27 cellular contexts compared by ENCODE assay signal in the genomic region with DNA sequence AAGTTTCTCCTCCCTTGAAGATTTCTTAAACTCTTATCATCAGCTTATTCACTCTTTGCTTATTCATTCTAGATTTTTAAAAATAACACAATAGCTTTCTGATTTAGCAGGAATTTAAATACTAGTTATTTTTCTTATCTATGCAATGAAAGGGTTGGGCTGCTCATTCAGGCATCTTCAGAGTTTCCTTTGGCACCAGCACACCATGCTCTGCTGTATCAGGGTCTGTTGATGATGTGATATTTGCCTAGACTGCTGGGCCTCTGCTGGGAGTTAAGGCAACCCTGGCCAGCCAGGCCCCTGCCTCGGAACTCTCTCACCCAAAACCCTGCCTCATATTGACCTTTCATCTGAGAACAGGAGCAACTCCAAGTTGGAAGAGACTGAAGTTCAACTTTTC. TPM values are rescaled to one million over a fixed set of nuclear protein-coding genes. Genes with fewer than 3 reads are reported as not detected.
DNase-seq lines count a peak whose midpoint lies in the region; ATAC-seq and TF ChIP-seq lines count a peak whose summit lies in the region.
"Had no signal": no experiment of that assay in that cellular context is flagged by ENCODE, and none has a peak within 500 bp of the region (broad histone marks: within the 10 kb centered on the region; RNA-seq: fewer than 3 reads in every experiment).

No MANE protein-coding gene starts in this region.

- no peak overlapping the region for H3K4ac ChIP-seq in trophoblast cell (ENCODE audit: low read depth, low read length)

- no peak overlapping the region for H2BK120ac ChIP-seq in trophoblast cell (ENCODE audit: insufficient read depth, low read length, poor library complexity)

- H2AK5ac ChIP-seq in trophoblast cell (ENCODE audit: low read length): no peak overlapping the region

- no peaks in the 10 kb centered on the region for H3K36me3 ChIP-seq in ACC112 (ENCODE audit: insufficient read depth, low read length)
- H3K36me3 ChIP-seq in OCI-LY3 (replicated peaks; ENCODE audit: low read depth, low read length): no peaks in the 10 kb centered on the region
- H3K36me3 ChIP-seq in brain microvascular endothelial cell (replicated peaks): no peaks in the 10 kb centered on the region
- no peaks in the 10 kb centered on the region for H3K36me3 ChIP-seq in trophoblast cell (ENCODE audit: control insufficient read depth in 1 of 2, insufficient read depth in 2 of 2, low read length in 2 of 2)
- H3K36me3 ChIP-seq in Karpas-422 (ENCODE audit: insufficient read depth, low read length): no peaks in the 10 kb centered on the region
- H3K36me3 ChIP-seq: BLaER1, HAP-1 had no signal

- no peak for TF ChIP-seq CTCF in OCI-LY3 (IDR thresholded peaks at IDR 0.05; ENCODE audit: low read depth, low read length)
- TF ChIP-seq CTCF in brain microvascular endothelial cell (IDR thresholded peaks at IDR 0.05; ENCODE audit: low read depth, low read length, missing control alignments): no peak
- no peak for TF ChIP-seq CTCF in GM13977 (IDR thresholded peaks at IDR 0.05; ENCODE audit: extremely low read depth, insufficient read depth, missing control alignments)

- H3K27ac ChIP-seq in ACC112 (ENCODE audit: low read depth, low read length) (0 out of 2 replicates have a peak overlapping the region, but pooled peaks have one; percentile 59), OCI-LY3 (ENCODE audit: low read length) (no peak overlapping the region), brain microvascular endothelial cell (peak overlapping the region; percentile 81), trophoblast cell (ENCODE audit: low read depth, low read length) (no peak overlapping the region), Karpas-422 (ENCODE audit: low read length) (no peak overlapping the region)
- H3K27ac ChIP-seq: BLaER1 had no signal

- no peak overlapping the region for H4K91ac ChIP-seq in trophoblast cell (ENCODE audit: low read depth, low read length)

- H3K9me2 ChIP-seq in Karpas-422 (replicated peaks; ENCODE audit: insufficient read depth, low read length): no peaks in the 10 kb centered on the region
- H3K9me2 ChIP-seq: SK-N-SH had no signal

- H2AFZ ChIP-seq in ACC112 (ENCODE audit: low read length, unreplicated experiment): peak overlapping the region; percentile 33
- peak overlapping the region; percentile 66; the same call in 1 of the 2 replicates for H2AFZ ChIP-seq in OCI-LY3 (ENCODE audit: low read depth, low read length)
- no peak overlapping the region for H2AFZ ChIP-seq in trophoblast cell (ENCODE audit: insufficient read depth, low read length, poor library complexity)
- no peak overlapping the region for H2AFZ ChIP-seq in Karpas-422 (ENCODE audit: low read length)

- no peaks in the 10 kb centered on the region; the same call in 1 of the 2 replicates for H3K27me3 ChIP-seq in ACC112 (ENCODE audit: insufficient read depth, low read length)
- H3K27me3 ChIP-seq in OCI-LY3 (ENCODE audit: low read depth, low read length): no peaks in the 10 kb centered on the region
- no peaks in the 10 kb centered on the region for H3K27me3 ChIP-seq in brain microvascular endothelial cell (replicated peaks)
- no peaks in the 10 kb centered on the region for H3K27me3 ChIP-seq in trophoblast cell (ENCODE audit: insufficient read depth, low read length)
- no peaks in the 10 kb centered on the region for H3K27me3 ChIP-seq in Karpas-422 (ENCODE audit: low read length)
- H3K27me3 ChIP-seq: BLaER1 had no signal

- H4K12ac ChIP-seq in trophoblast cell (ENCODE audit: low read depth, low read length): no peak overlapping the region

- no peaks in the 10 kb centered on the region for H3K79me1 ChIP-seq in trophoblast cell (ENCODE audit: low read length)

- H3K4me1 ChIP-seq in ACC112 (ENCODE audit: control insufficient read depth, insufficient read depth, low read length, unreplicated experiment): peaks cover 17% of the 10 kb centered on the region
- H3K4me1 ChIP-seq in OCI-LY3 (ENCODE audit: low read length): peaks cover 21% of the 10 kb centered on the region
- no peaks in the 10 kb centered on the region for H3K4me1 ChIP-seq in trophoblast cell (ENCODE audit: control insufficient read depth in 1 of 2, insufficient read depth in 2 of 2, low read length in 2 of 2)
- no peaks in the 10 kb centered on the region for H3K4me1 ChIP-seq in Karpas-422 (ENCODE audit: low read length)
- H3K4me1 ChIP-seq: BLaER1, HAP-1 had no signal

- no peak overlapping the region for H3K14ac ChIP-seq in trophoblast cell (ENCODE audit: low read length)

- no peak for ATAC-seq in HG03135 (IDR thresholded peaks at IDR 0.05; ENCODE audit: unreplicated experiment)
- ATAC-seq: PC-3 had no signal

- WGBS in trophoblast cell (ENCODE audit: extremely low coverage, insufficient coverage, insufficient read length): no CpG with 5 or more reads among the region's 1 CpG

- 0 out of 2 replicates have a peak overlapping the region, but pooled peaks have one; percentile 2 for H3K9ac ChIP-seq in OCI-LY3 (ENCODE audit: low read length)
- peak overlapping the region; percentile 40 for H3K9ac ChIP-seq in trophoblast cell (ENCODE audit: low read length)
- H3K9ac ChIP-seq in Karpas-422 (ENCODE audit: low read length): no peak overlapping the region
- H3K9ac ChIP-seq: BLaER1, SK-N-SH had no signal

- H3K4me3 ChIP-seq in ACC112 (ENCODE audit: low read depth, low read length) (no peak overlapping the region), OCI-LY3 (ENCODE audit: low read length) (no peak overlapping the region), brain microvascular endothelial cell (ENCODE audit: low read depth, low read length) (no peak overlapping the region), trophoblast cell (ENCODE audit: low read depth, low read length) (no peak overlapping the region), Karpas-422 (ENCODE audit: low read length) (no peak overlapping the region)
- H3K4me3 ChIP-seq: BLaER1, HAP-1 had no signal

- H3K18ac ChIP-seq in trophoblast cell (ENCODE audit: low read length): no peak overlapping the region

- no peak for DNase-seq in brain microvascular endothelial cell
- DNase-seq in trophoblast cell: no peak
- no peak for DNase-seq in GM13977 (ENCODE audit: low spot score)
- no peak for DNase-seq in Karpas-422
- DNase-seq: CD4-positive, CD25-positive, alpha-beta regulatory T cell; DMS53; GOT3; KBM-7; MM.1S; NCI-H1048; NCI-H1417; NCI-H1694; NCI-H2081; NCI-H2171 treated with DMSO at 0.1 percent for 48 hours; NCI-H524; NCI-H774; PC-3; SK-N-SH had no signal

- H3K9me3 ChIP-seq in OCI-LY3 (ENCODE audit: insufficient read depth, low read length) (no peaks in the 10 kb centered on the region), trophoblast cell (ENCODE audit: insufficient read depth, low read depth, low read length) (no peaks in the 10 kb centered on the region), Karpas-422 (ENCODE audit: low read length) (no peaks in the 10 kb centered on the region)
- H3K9me3 ChIP-seq: BLaER1, HAP-1, SK-N-SH had no signal

- in situ Hi-C loops in brain microvascular endothelial cell (cut with HindIII; ENCODE audit: low pct_ligation_motif_present, low sequenced_read_pairs) (no loop called here), GM13977 (cut with MboI; ENCODE audit: low pct_unique_long_range_greater_than_20kb, low sequenced_read_pairs, unreplicated experiment) (no loop called here)

- H4K8ac ChIP-seq in trophoblast cell (ENCODE audit: low read depth, low read length): no peak overlapping the region

- no peaks in the 10 kb centered on the region for H3K79me2 ChIP-seq in ACC112 (ENCODE audit: control insufficient read depth, insufficient read depth, low read length, unreplicated experiment)
- no peaks in the 10 kb centered on the region for H3K79me2 ChIP-seq in OCI-LY3 (ENCODE audit: low read length)
- no peaks in the 10 kb centered on the region for H3K79me2 ChIP-seq in trophoblast cell (ENCODE audit: control insufficient read depth, insufficient read depth, low read length, poor library complexity)
- H3K79me2 ChIP-seq in Karpas-422 (ENCODE audit: low read length): no peaks in the 10 kb centered on the region

- no peak overlapping the region for H3K23ac ChIP-seq in trophoblast cell (ENCODE audit: low read length)

- H3K4me2 ChIP-seq in OCI-LY3 (ENCODE audit: low read length) (peak overlapping the region; percentile 65; the same call in 1 of the 2 replicates), trophoblast cell (ENCODE audit: low read length) (no peak overlapping the region), Karpas-422 (ENCODE audit: low read depth, low read length, poor library complexity, severe bottlenecking) (no peak overlapping the region)
- H3K4me2 ChIP-seq: BLaER1, SK-N-SH had no signal

- no peak overlapping the region for H2BK12ac ChIP-seq in trophoblast cell (ENCODE audit: low read length)

- no peaks in the 10 kb centered on the region for H4K20me1 ChIP-seq in OCI-LY3 (ENCODE audit: insufficient read depth, low read length)
- H4K20me1 ChIP-seq in Karpas-422 (ENCODE audit: insufficient read depth, low read depth, low read length): no peaks in the 10 kb centered on the region
- H4K20me1 ChIP-seq: BLaER1 had no signal

- H2BK5ac ChIP-seq in trophoblast cell (ENCODE audit: low read depth, low read length, poor library complexity): no peak overlapping the region

RNA-seq across cellular contexts. Expression of a gene that starts 35.0 kb away (rescaled TPM):
- not detected in 2 replicates for polyA plus RNA-seq in trophoblast cell (2013)
- total RNA-seq in Karpas-422 (2014; rRNA removed; shearing (Covaris generic); ENCODE audit: low replicate concordance): not detected in 2 replicates
- total RNA-seq: A172, Daoy, G401, PC-3 had no signal
- polyA plus RNA-seq: AG04450, SK-N-SH had no signal

Comparison
In these comparisons a context has a peak if more than half of its experiments do, and no peak if none do; other contexts are left out.
1. H2AFZ ChIP-seq: peak in ACC112 (single experiment) and OCI-LY3 (single experiment); none in trophoblast cell (single experiment) and Karpas-422 (single experiment).
2. H3K27ac ChIP-seq: peak in ACC112 (single experiment) and brain microvascular endothelial cell (single experiment); none in OCI-LY3 (single experiment), trophoblast cell (single experiment) and Karpas-422 (single experiment).